In the genomic region with DNA sequence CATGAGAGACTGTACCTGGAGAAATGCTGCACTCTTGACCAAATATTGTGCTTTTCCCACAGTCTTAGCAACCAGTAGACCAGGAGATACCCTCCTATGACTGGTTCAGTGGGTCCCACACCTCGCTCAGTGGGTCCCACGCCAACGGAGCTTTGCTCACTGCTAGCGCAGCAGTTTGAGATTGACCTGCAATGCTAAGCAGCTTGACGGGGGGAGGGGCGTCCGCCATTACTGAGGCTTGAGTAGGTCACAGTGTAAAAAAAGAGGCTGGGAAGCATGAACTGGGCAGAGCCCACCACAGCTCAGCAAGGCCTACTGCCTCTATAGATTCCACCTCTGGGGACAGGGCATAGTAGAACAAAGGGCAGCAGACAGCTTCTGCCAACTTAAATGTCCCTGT, we compare ENCODE assay signal across 24 cellular contexts.
"Had no signal": no experiment of that assay in that cellular context is flagged by ENCODE, and none has a peak within 500 bp of the region (broad histone marks: within the 10 kb centered on the region; RNA-seq: fewer than 3 reads in every experiment).

No MANE protein-coding gene starts in this region.

- ATAC-seq: foreskin keratinocyte, gastroesophageal sphincter, heart right ventricle, left cardiac atrium, left lung, left ventricle myocardium superior, lower lobe of right lung, mucosa of descending colon had no signal

- H3K4me3 ChIP-seq: coronary artery, dorsolateral prefrontal cortex, esophagus muscularis mucosa, gastroesophageal sphincter, heart right ventricle, left lung, lower lobe of right lung, mucosa of descending colon had no signal

- DNase-seq: dermis blood vessel endothelial cell; dorsolateral prefrontal cortex; effector CD4-positive, alpha-beta T cell; effector memory CD4-positive, alpha-beta T cell; foreskin keratinocyte; glutamatergic neuron; head of caudate nucleus; heart right ventricle; hippocampal formation; left cardiac atrium; left lung; left ventricle myocardium superior; lower lobe of right lung; mesenchymal stem cell; mucosa of descending colon; naive B cell had no signal

- H3K27ac ChIP-seq: coronary artery, dorsolateral prefrontal cortex, esophagus muscularis mucosa, foreskin keratinocyte, gastroesophageal sphincter, heart right ventricle, left lung, lower lobe of right lung had no signal

- H3K9me3 ChIP-seq: esophagus muscularis mucosa, gastroesophageal sphincter, left lung, lower lobe of right lung, mucosa of descending colon had no signal

- H3K4me1 ChIP-seq: esophagus muscularis mucosa, foreskin keratinocyte, gastroesophageal sphincter, heart right ventricle, left lung, lower lobe of right lung had no signal

- H3K36me3 ChIP-seq: esophagus muscularis mucosa, gastroesophageal sphincter, heart right ventricle, left lung, lower lobe of right lung had no signal

- FAIRE-seq: colon, endothelial cell of umbilical vein, frontal cortex, islet of Langerhans, keratinocyte had no signal

- H3K27me3 ChIP-seq: dorsolateral prefrontal cortex, esophagus muscularis mucosa, gastroesophageal sphincter, heart right ventricle, left lung had no signal
